16 cellular contexts compared by ENCODE assay signal in the genomic region with DNA sequence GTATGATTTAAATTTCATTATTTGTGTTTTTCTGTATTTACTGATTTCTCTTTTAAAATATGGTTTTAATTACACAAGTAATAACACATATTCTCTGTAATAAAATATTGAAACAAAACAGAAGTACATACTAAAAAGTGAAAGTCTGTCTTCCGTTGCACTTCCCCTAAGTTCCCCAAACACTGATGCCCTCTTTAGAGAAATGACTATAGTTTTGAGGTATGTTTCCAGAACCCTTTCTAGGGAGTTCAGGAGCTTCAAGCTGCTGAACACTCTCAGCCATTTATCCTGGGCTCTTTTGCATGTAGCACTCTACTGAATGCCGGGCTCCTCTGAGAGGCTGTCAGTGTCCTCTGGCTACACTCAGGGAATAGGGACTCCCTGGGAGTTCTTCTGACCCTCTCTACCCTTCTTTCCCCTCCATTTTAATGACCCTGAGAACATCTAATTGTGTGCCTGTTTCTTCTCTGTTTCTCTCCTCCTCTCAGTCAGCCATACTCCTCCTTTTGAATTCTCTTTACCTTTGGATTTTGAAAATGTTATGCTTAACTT.
"Had no signal": no experiment of that assay in that cellular context is flagged by ENCODE, and none has a peak within 500 bp of the region (broad histone marks: within the 10 kb centered on the region; RNA-seq: fewer than 3 reads in every experiment).

No MANE protein-coding gene starts in this region.

- H3K27ac Mint-ChIP-seq: activated naive CD8-positive, alpha-beta T cell treated with anti-CD3 and anti-CD28 coated beads for 36 hours; activated T-cell treated with anti-CD3 and anti-CD28 coated beads, Interleukin-2, amount 50 U/mL, for 24 hours; naive thymus-derived CD4-positive, alpha-beta T cell; stimulated activated memory B cell treated with anti-CD40 and anti-IgM and Interleukin-4, amounts not matched to agents 10 μg/mL and 1 μg/mL and 100 μg/mL, for 72 hours; T-helper 17 cell had no signal

- H3K27ac ChIP-seq: spleen had no signal

- H3K4me1 ChIP-seq: spleen, transverse colon had no signal

- H3K36me3 Mint-ChIP-seq: activated naive CD8-positive, alpha-beta T cell treated with anti-CD3 and anti-CD28 coated beads for 36 hours; naive thymus-derived CD4-positive, alpha-beta T cell; stimulated activated memory B cell treated with anti-CD40 and anti-IgM and Interleukin-4, amounts not matched to agents 10 μg/mL and 1 μg/mL and 100 μg/mL, for 72 hours had no signal

- H3K4me3 ChIP-seq: lung, spleen, transverse colon had no signal

- DNase-seq: activated CD4-positive, alpha-beta T cell treated with anti-CD3 and anti-CD28 coated beads, Interleukin-2, amount 50 U/mL, for 4 hours; activated effector memory CD4-positive, alpha-beta T cell treated with anti-CD3 and anti-CD28 coated beads, Interleukin-2, amount 50 U/mL, for 16 hours; activated naive CD8-positive, alpha-beta T cell treated with anti-CD3 and anti-CD28 coated beads for 36 hours; activated T-cell treated with anti-CD3 and anti-CD28 coated beads, Interleukin-2, amount 50 U/mL, for 24 hours; glutamatergic neuron; left colon; naive thymus-derived CD4-positive, alpha-beta T cell; nucleus accumbens; spleen; stimulated activated CD4-positive, alpha-beta T cell treated with anti-CD3 and anti-CD28 coated beads, Interleukin-1b, Interleukin-23, amount 100 ng/mL, for 48 hours; T-helper 17 cell; transverse colon had no signal

- H3K4me1 Mint-ChIP-seq: activated naive CD8-positive, alpha-beta T cell treated with anti-CD3 and anti-CD28 coated beads for 36 hours had no signal

- H3K9me3 ChIP-seq: spleen, transverse colon had no signal

- H3K27me3 ChIP-seq: spleen, transverse colon had no signal

- H3K9me3 Mint-ChIP-seq: activated naive CD8-positive, alpha-beta T cell treated with anti-CD3 and anti-CD28 coated beads for 36 hours; activated T-cell treated with anti-CD3 and anti-CD28 coated beads, Interleukin-2, amount 50 U/mL, for 24 hours; stimulated activated memory B cell treated with anti-CD40 and anti-IgM and Interleukin-4, amounts not matched to agents 10 μg/mL and 1 μg/mL and 100 μg/mL, for 72 hours had no signal

- ATAC-seq: esophagus mucosa; left colon; naive thymus-derived CD4-positive, alpha-beta T cell; sciatic nerve; stimulated activated memory B cell treated with anti-CD40 and anti-IgM and Interleukin-4, amounts not matched to agents 10 μg/mL and 1 μg/mL and 100 μg/mL, for 72 hours; T-helper 17 cell had no signal

- H3K36me3 ChIP-seq: spleen, transverse colon had no signal

- H3K4me3 Mint-ChIP-seq: activated naive CD8-positive, alpha-beta T cell treated with anti-CD3 and anti-CD28 coated beads for 36 hours; activated T-cell treated with anti-CD3 and anti-CD28 coated beads, Interleukin-2, amount 50 U/mL, for 24 hours; naive thymus-derived CD4-positive, alpha-beta T cell; stimulated activated memory B cell treated with anti-CD40 and anti-IgM and Interleukin-4, amounts not matched to agents 10 μg/mL and 1 μg/mL and 100 μg/mL, for 72 hours; T-helper 17 cell had no signal
